In the genomic region with DNA sequence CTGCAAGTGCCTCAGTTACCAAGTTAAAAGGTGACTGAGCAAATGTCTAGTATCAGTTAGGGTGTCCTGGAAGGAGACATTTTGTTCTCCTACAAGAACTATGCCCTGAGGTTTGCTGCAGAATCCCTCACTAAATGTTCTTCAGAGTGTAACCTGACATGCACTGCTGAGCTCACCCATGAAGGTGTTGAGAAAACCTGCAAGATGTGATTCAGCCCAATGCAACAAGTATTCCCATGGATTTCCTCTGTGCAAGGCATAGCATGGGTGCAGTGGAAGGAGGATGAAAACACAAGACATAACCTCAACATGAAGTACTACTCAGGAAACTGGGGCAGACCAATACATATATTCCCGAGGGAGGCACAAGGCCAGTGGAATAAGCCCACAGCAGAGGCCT, we compare ENCODE assay signal across 38 cellular contexts. TPM values are rescaled to one million over a fixed set of nuclear protein-coding genes. Genes with fewer than 3 reads are reported as not detected.
"Had no signal": no experiment of that assay in that cellular context is flagged by ENCODE, and none has a peak within 500 bp of the region (broad histone marks: within the 10 kb centered on the region; RNA-seq: fewer than 3 reads in every experiment).

No MANE protein-coding gene starts in this region.

- FAIRE-seq: astrocyte, TTC549 had no signal

- H3K27ac ChIP-seq: adrenal gland, body of pancreas, brain microvascular endothelial cell, breast epithelium, VCaP had no signal

- DNase-seq: activated B cell treated with CpG ODN at 0.5 μM for 24 hours; activated CD4-positive, alpha-beta memory T cell treated with anti-CD3 and anti-CD28 coated beads for 36 hours; activated CD4-positive, alpha-beta T cell treated with anti-CD3 and anti-CD28 coated beads for 4 hours; activated CD4-positive, alpha-beta T cell treated with anti-CD3 and anti-CD28 coated beads, Interleukin-2, amount 10 ng/mL, durations not matched to agents 7 days and 5 days; activated CD4-positive, CD25-positive, alpha-beta regulatory T cell treated with anti-CD3 and anti-CD28 coated beads, Interleukin-2, amount 50 U/mL, for 72 hours; activated CD8-positive, alpha-beta memory T cell treated with anti-CD3 and anti-CD28 coated beads, Interleukin-2, amount 50 U/mL, for 4 hours; activated CD8-positive, alpha-beta T cell treated with anti-CD3 and anti-CD28 coated beads for 36 hours; activated effector memory CD4-positive, alpha-beta T cell treated with anti-CD3 and anti-CD28 coated beads, Interleukin-2, amount 50 U/mL, for 16 hours; activated gamma-delta T cell treated with Interleukin-2 at 50 U/mL for 16 hours; activated naive CD4-positive, alpha-beta T cell treated with anti-CD3 and anti-CD28 coated beads for 36 hours; activated naive CD4-positive, alpha-beta T cell treated with anti-CD3 and anti-CD28 coated beads, Interleukin-2, amount 50 U/mL, for 16 hours; activated naive CD8-positive, alpha-beta T cell treated with anti-CD3 and anti-CD28 coated beads for 36 hours; activated T-cell treated with anti-CD3 and anti-CD28 coated beads for 4 hours; activated T-cell treated with anti-CD3 and anti-CD28 coated beads, Interleukin-2, amount 50 U/mL, for 1 hour; activated T-cell treated with anti-CD3 and anti-CD28 coated beads, Interleukin-2, amount 50 U/mL, for 4 hours; activated T-cell treated with anti-CD3 and anti-CD28 coated beads, Interleukin-2, amount 50 U/mL, for 72 hours; adrenal gland; amniotic stem cell; aorta; body of pancreas; brain microvascular endothelial cell; central memory CD4-positive, alpha-beta T cell; SW 1271; T-helper 1 cell; T-helper 2 cell; T-helper 9 cell had no signal

- H3K4me1 Mint-ChIP-seq: activated B cell treated with CpG ODN at 0.5 μM for 24 hours; activated CD4-positive, alpha-beta T cell treated with anti-CD3 and anti-CD28 coated beads, Interleukin-2, amount 10 ng/mL, durations not matched to agents 7 days and 5 days; activated naive CD8-positive, alpha-beta T cell treated with anti-CD3 and anti-CD28 coated beads for 36 hours; activated T-helper 17 cell treated with anti-CD3 and anti-CD28 coated beads, Interleukin-2, amount 50 U/mL, for 72 hours had no signal

- H3K9me3 ChIP-seq: adrenal gland, body of pancreas, breast epithelium had no signal

- H3K4me1 ChIP-seq: adrenal gland, body of pancreas, breast epithelium had no signal

- H3K4me3 Mint-ChIP-seq: activated B cell treated with CpG ODN at 0.5 μM for 24 hours; activated CD4-positive, alpha-beta memory T cell treated with anti-CD3 and anti-CD28 coated beads for 36 hours; activated CD4-positive, alpha-beta T cell treated with anti-CD3 and anti-CD28 coated beads, Interleukin-2, amount 10 ng/mL, durations not matched to agents 7 days and 5 days; activated CD8-positive, alpha-beta T cell treated with anti-CD3 and anti-CD28 coated beads for 36 hours; activated naive CD4-positive, alpha-beta T cell treated with anti-CD3 and anti-CD28 coated beads for 36 hours; activated naive CD8-positive, alpha-beta T cell treated with anti-CD3 and anti-CD28 coated beads for 36 hours; activated T-cell treated with anti-CD3 and anti-CD28 coated beads, Interleukin-2, amount 50 U/mL, for 4 hours; activated T-cell treated with anti-CD3 and anti-CD28 coated beads, Interleukin-2, amount 50 U/mL, for 72 hours; activated T-helper 1 cell treated with anti-CD3 and anti-CD28 coated beads, Interleukin-12 subunit alpha, Interleukin-12 subunit beta, Interleukin-2, Interleukin-4 antibody, amounts not matched to agents 30 ng/mL and 10 ng/mL and 1 ng/mL, durations not matched to agents 14 hours and 24 hours and 36 hours; activated T-helper 17 cell treated with anti-CD3 and anti-CD28 coated beads, Interleukin-2, amount 50 U/mL, for 72 hours; T-helper 1 cell treated with Interleukin-12 subunit alpha and Interleukin-12 subunit beta and Interleukin-4 antibody, amounts not matched to agents 30 μg/mL and 1 μg/mL, for 36 hours; T-helper 2 cell treated with Interferon-gamma antibody and Interleukin-4, amounts not matched to agents 5 μg/mL and 100 μg/mL, for 36 hours had no signal

- H3K27me3 ChIP-seq: body of pancreas, brain microvascular endothelial cell, breast epithelium had no signal

- H3K4me3 ChIP-seq: adrenal gland, body of pancreas, breast epithelium had no signal

- H3K27ac Mint-ChIP-seq: activated B cell treated with CpG ODN at 0.5 μM for 24 hours; activated CD4-positive, alpha-beta memory T cell treated with anti-CD3 and anti-CD28 coated beads for 36 hours; activated CD4-positive, alpha-beta T cell treated with anti-CD3 and anti-CD28 coated beads, Interleukin-2, amount 10 ng/mL, durations not matched to agents 7 days and 5 days; activated CD8-positive, alpha-beta T cell treated with anti-CD3 and anti-CD28 coated beads for 36 hours; activated naive CD4-positive, alpha-beta T cell treated with anti-CD3 and anti-CD28 coated beads for 36 hours; activated naive CD4-positive, alpha-beta T cell treated with anti-CD3 and anti-CD28 coated beads, Interleukin-2, amount 50 U/mL, for 72 hours; activated naive CD8-positive, alpha-beta T cell treated with anti-CD3 and anti-CD28 coated beads for 36 hours; activated T-cell treated with anti-CD3 and anti-CD28 coated beads, Interleukin-2, amount 50 U/mL, for 72 hours; activated T-helper 1 cell treated with anti-CD3 and anti-CD28 coated beads, Interleukin-12 subunit alpha, Interleukin-12 subunit beta, Interleukin-2, Interleukin-4 antibody, amounts not matched to agents 30 ng/mL and 10 ng/mL and 1 ng/mL, durations not matched to agents 14 hours and 24 hours and 36 hours; activated T-helper 17 cell treated with anti-CD3 and anti-CD28 coated beads, Interleukin-2, amount 50 U/mL, for 72 hours; T-helper 1 cell treated with Interleukin-12 subunit alpha and Interleukin-12 subunit beta and Interleukin-4 antibody, amounts not matched to agents 30 μg/mL and 1 μg/mL, for 36 hours; T-helper 2 cell treated with Interferon-gamma antibody and Interleukin-4, amounts not matched to agents 5 μg/mL and 100 μg/mL, for 36 hours had no signal

- H3K36me3 ChIP-seq: adrenal gland, brain microvascular endothelial cell, breast epithelium had no signal

- H3K9me3 Mint-ChIP-seq: activated CD4-positive, alpha-beta T cell treated with anti-CD3 and anti-CD28 coated beads, Interleukin-2, amount 10 ng/mL, durations not matched to agents 7 days and 5 days; activated CD8-positive, alpha-beta T cell treated with anti-CD3 and anti-CD28 coated beads for 36 hours; activated naive CD4-positive, alpha-beta T cell treated with anti-CD3 and anti-CD28 coated beads, Interleukin-2, amount 50 U/mL, for 72 hours; activated T-cell treated with anti-CD3 and anti-CD28 coated beads, Interleukin-2, amount 50 U/mL, for 72 hours; activated T-helper 1 cell treated with anti-CD3 and anti-CD28 coated beads, Interleukin-12 subunit alpha, Interleukin-12 subunit beta, Interleukin-2, Interleukin-4 antibody, amounts not matched to agents 30 ng/mL and 10 ng/mL and 1 ng/mL, durations not matched to agents 14 hours and 24 hours and 36 hours; activated T-helper 17 cell treated with anti-CD3 and anti-CD28 coated beads, Interleukin-2, amount 50 U/mL, for 72 hours; T-helper 1 cell treated with Interleukin-12 subunit alpha and Interleukin-12 subunit beta and Interleukin-4 antibody, amounts not matched to agents 30 μg/mL and 1 μg/mL, for 36 hours; T-helper 2 cell treated with Interferon-gamma antibody and Interleukin-4, amounts not matched to agents 5 μg/mL and 100 μg/mL, for 36 hours had no signal

- H3K36me3 Mint-ChIP-seq: activated CD4-positive, alpha-beta memory T cell treated with anti-CD3 and anti-CD28 coated beads for 36 hours; activated naive CD8-positive, alpha-beta T cell treated with anti-CD3 and anti-CD28 coated beads for 36 hours had no signal

RNA-seq across cellular contexts. Expression of a gene that starts 15.4 kb away (rescaled TPM):
- total RNA-seq: activated B cell treated with CpG ODN at 0.5 μM for 24 hours; activated CD4-positive, alpha-beta memory T cell treated with anti-CD3 and anti-CD28 coated beads for 36 hours; activated CD4-positive, alpha-beta T cell treated with anti-CD3 and anti-CD28 coated beads, Interleukin-2, amount 10 ng/mL, durations not matched to agents 7 days and 5 days; activated CD8-positive, alpha-beta memory T cell treated with anti-CD3 and anti-CD28 coated beads for 36 hours; activated CD8-positive, alpha-beta T cell treated with anti-CD3 and anti-CD28 coated beads for 36 hours; activated naive CD4-positive, alpha-beta T cell treated with anti-CD3 and anti-CD28 coated beads for 36 hours; activated naive CD4-positive, alpha-beta T cell treated with anti-CD3 and anti-CD28 coated beads, Interleukin-2, amount 50 U/mL, for 72 hours; activated naive CD8-positive, alpha-beta T cell treated with anti-CD3 and anti-CD28 coated beads for 36 hours; activated T-cell treated with anti-CD3 and anti-CD28 coated beads, Interleukin-2, amount 50 U/mL, for 4 hours; activated T-cell treated with anti-CD3 and anti-CD28 coated beads, Interleukin-2, amount 50 U/mL, for 72 hours; activated T-helper 1 cell treated with anti-CD3 and anti-CD28 coated beads, Interleukin-12 subunit alpha, Interleukin-12 subunit beta, Interleukin-2, Interleukin-4 antibody, amounts not matched to agents 30 ng/mL and 10 ng/mL and 1 ng/mL, durations not matched to agents 14 hours and 24 hours and 36 hours; adrenal gland; aorta; astrocyte; body of pancreas; breast epithelium; cardiac septum; cerebellum had no signal

RNA-seq across cellular contexts. Expression of a gene that starts 34.2 kb away (rescaled TPM):
- total RNA-seq: activated B cell treated with CpG ODN at 0.5 μM for 24 hours; activated CD4-positive, alpha-beta memory T cell treated with anti-CD3 and anti-CD28 coated beads for 36 hours; activated CD4-positive, alpha-beta T cell treated with anti-CD3 and anti-CD28 coated beads, Interleukin-2, amount 10 ng/mL, durations not matched to agents 7 days and 5 days; activated CD8-positive, alpha-beta memory T cell treated with anti-CD3 and anti-CD28 coated beads for 36 hours; activated CD8-positive, alpha-beta T cell treated with anti-CD3 and anti-CD28 coated beads for 36 hours; activated naive CD4-positive, alpha-beta T cell treated with anti-CD3 and anti-CD28 coated beads for 36 hours; activated naive CD4-positive, alpha-beta T cell treated with anti-CD3 and anti-CD28 coated beads, Interleukin-2, amount 50 U/mL, for 72 hours; activated naive CD8-positive, alpha-beta T cell treated with anti-CD3 and anti-CD28 coated beads for 36 hours; activated T-cell treated with anti-CD3 and anti-CD28 coated beads, Interleukin-2, amount 50 U/mL, for 4 hours; activated T-cell treated with anti-CD3 and anti-CD28 coated beads, Interleukin-2, amount 50 U/mL, for 72 hours; activated T-helper 1 cell treated with anti-CD3 and anti-CD28 coated beads, Interleukin-12 subunit alpha, Interleukin-12 subunit beta, Interleukin-2, Interleukin-4 antibody, amounts not matched to agents 30 ng/mL and 10 ng/mL and 1 ng/mL, durations not matched to agents 14 hours and 24 hours and 36 hours; adrenal gland; aorta; astrocyte; breast epithelium; cardiac septum; cerebellum had no signal
- polyA plus RNA-seq: adrenal gland had no signal
